Comparison of ENCODE assay signal across 8 cellular contexts in the genomic region with DNA sequence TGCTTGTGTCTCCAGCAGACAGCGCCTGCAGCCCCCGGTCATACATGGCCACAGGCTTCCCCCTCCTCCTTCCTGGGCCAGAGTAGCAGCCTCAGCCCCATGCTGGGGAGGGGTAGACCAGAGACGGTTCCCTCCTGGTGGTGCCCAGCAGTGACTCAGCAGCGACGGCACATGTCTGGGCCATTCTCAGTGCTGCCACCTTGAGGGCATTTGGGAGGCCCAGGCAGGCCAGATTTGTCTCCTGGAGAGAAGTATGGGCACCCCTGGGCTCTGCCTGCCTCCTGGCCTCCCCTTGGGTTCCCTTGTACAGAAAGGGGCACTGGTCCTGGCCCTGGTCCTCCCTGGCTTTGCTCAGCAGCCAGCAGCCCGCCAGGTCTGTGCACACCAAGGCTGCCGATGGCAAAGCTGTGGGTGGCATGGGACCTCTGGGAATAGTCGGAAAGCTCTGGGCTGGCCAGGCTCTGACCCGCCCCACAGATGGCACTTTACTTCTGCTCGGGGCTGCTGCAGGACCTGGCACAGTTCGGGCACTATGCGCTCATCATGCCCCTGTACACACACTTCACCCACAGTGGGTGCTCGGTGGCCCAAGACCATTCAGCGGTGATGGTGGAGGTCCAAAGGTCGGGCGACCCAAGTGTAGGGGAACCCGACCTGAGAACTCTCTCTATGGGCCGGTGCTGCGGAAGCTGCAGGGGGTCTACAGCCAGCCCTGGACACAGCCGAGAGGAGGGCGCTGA. TPM values are rescaled to one million over a fixed set of nuclear protein-coding genes. Genes with fewer than 3 reads are reported as not detected.
DNase-seq lines count a peak whose midpoint lies in the region; ATAC-seq and TF ChIP-seq lines count a peak whose summit lies in the region.

No MANE protein-coding gene starts in this region.

- in situ Hi-C loops in gastrocnemius medialis (cut with MboI; ENCODE audit: low sequenced_read_pairs in 4 of 4), result loop anchor here in 3 of 4 donors (25.0 kb wide), 1 partner anchor 532 kb away; no protein-coding TSS in a partner anchor

- H3K27me3 ChIP-seq in gastrocnemius medialis, result no peaks in the 10 kb centered on the region

- DNase-seq in 8988T (peak; percentile 88), NOMO-1 (lab: John Stamatoyannopoulos, UW; ENCODE audit: unreplicated experiment in 2 of 2) (peak; percentile 51 to 57), fibroblast of mammary gland (ENCODE audit: low read depth) (peak; percentile 67), gastrocnemius medialis (peak in 1 of 2 donors; percentile 48), DMS153 treated with DMSO at 0.1 percent for 48 hours (lab: John Stamatoyannopoulos, UW; ENCODE audit: unreplicated experiment) (no peak)
- peak; percentile 47 for DNase-seq in activated CD8-positive, alpha-beta memory T cell treated with anti-CD3 and anti-CD28 coated beads, Interleukin-2, amount 50 U/mL, for 24 hours (ENCODE audit: extremely low read depth)

- H3K36me3 ChIP-seq in gastrocnemius medialis, result no peaks in the 10 kb centered on the region

- no peaks in the 10 kb centered on the region for H3K9me3 ChIP-seq in gastrocnemius medialis

- peak overlapping the region; percentile 10 to 66 (median 36) for H3K27ac ChIP-seq in gastrocnemius medialis

- peaks cover 3 to 9% of the 10 kb centered on the region in 2 donors for H3K4me1 ChIP-seq in gastrocnemius medialis

- TF ChIP-seq POLR2A in gastrocnemius medialis (IDR thresholded peaks at IDR 0.05), result no peak

- intact Hi-C loops in gastrocnemius medialis (cut with DNase I; ENCODE audit: low total_unique reads), result loop anchor here (10.0 kb wide), 1 partner anchor 120 kb away; no protein-coding TSS in a partner anchor

- H3K4me3 ChIP-seq in GM12875 (ENCODE audit: low read depth, low read length) (no peak overlapping the region), fibroblast of mammary gland (ENCODE audit: control insufficient read depth, low read depth, low read length) (no peak overlapping the region), gastrocnemius medialis (no peak overlapping the region)

- peak in 1 of 2 donors; percentile 23 for ATAC-seq in gastrocnemius medialis
- no peak for ATAC-seq in HG03039 (IDR thresholded peaks at IDR 0.05; ENCODE audit: unreplicated experiment)

- TF ChIP-seq CTCF in GM12875 (IDR thresholded peaks at IDR 0.05; ENCODE audit: borderline replicate concordance, insufficient read depth, low read depth, low read length) (peak; percentile 92), fibroblast of mammary gland (conservative IDR thresholded peaks at IDR 0.05; ENCODE audit: control insufficient read depth, insufficient read depth, low read depth, low read length) (peak; percentile 80), gastrocnemius medialis (IDR thresholded peaks at IDR 0.05 in 4 of 5, conservative IDR thresholded peaks at IDR 0.05 in 1 of 5) (peak in 4 of 5 experiments; percentile 19 to 56 (median 34))

RNA-seq across cellular contexts. Expression of gene ALPI, which starts 11.4 kb away (rescaled TPM):
- total RNA-seq in gastrocnemius medialis, result not detected

RNA-seq across cellular contexts. Expression of gene ALPG, which starts 37.9 kb away (rescaled TPM):
- total RNA-seq in gastrocnemius medialis, result not detected

RNA-seq across cellular contexts. Expression of gene ECEL1, which starts 43.1 kb away (rescaled TPM):
- total RNA-seq in gastrocnemius medialis, result 1 to 10 TPM in 1 of 4 donors, under 1 TPM in 2, not detected in 1; 0.51 to 1.5 (median 0.55) TPM

Comparison
In these comparisons a context has a peak if more than half of its experiments do, and no peak if none do; other contexts are left out.
1. CTCF ChIP-seq: peak in every context shown above with its lines; median percentile 92 in GM12875; 80 in fibroblast of mammary gland; 34 in gastrocnemius medialis.